In genomic region chr5:10259916-10260315, GRCh38 we compare ENCODE assay signal across 23 cellular contexts. TPM values are rescaled to one million over a fixed set of nuclear protein-coding genes. Genes with fewer than 3 reads are reported as not detected.
DNase-seq lines count a peak whose midpoint lies in the region; ATAC-seq, FAIRE-seq and TF ChIP-seq lines count a peak whose summit lies in the region.
"Had no signal": no experiment of that assay in that cellular context is flagged by ENCODE, and none has a peak within 500 bp of the region (broad histone marks: within the 10 kb centered on the region; RNA-seq: fewer than 3 reads in every experiment).

No MANE protein-coding gene starts in this region.

- in situ Hi-C loops in HepG2 (cut with HindIII; ENCODE audit: extremely low pct_ligation_motif_present, low pct_unique_long_range_greater_than_20kb) = no loop called here

- ATAC-seq in natural killer cell = no peak
- ATAC-seq in natural killer cell treated with Interleukin-12 subunit alpha and Interleukin-12 subunit beta and Interleukin-15 and Interleukin-18, amount 100 ng/mL, for 72 hours = no peak
- ATAC-seq in RWPE2 (ENCODE audit: low read depth) = 0 out of 3 replicates have a peak, but pooled peaks have one; percentile 13
- ATAC-seq in HG03045 (IDR thresholded peaks at IDR 0.05; ENCODE audit: unreplicated experiment) = no peak
- ATAC-seq in HepG2 = no peak
- ATAC-seq: left colon had no signal

- WGBS in HepG2 (ENCODE audit: low lambda C conversion rate) = 95% methylated on average over 5 of the region's 5 CpGs

- TF ChIP-seq EP300 in HepG2 (IDR thresholded peaks at IDR 0.05; ENCODE audit: low read depth in 2 of 2, low read length in 2 of 2) (no peak), HepG2 (CRISPR knock-in tag; IDR thresholded peaks at IDR 0.05; ENCODE audit: borderline replicate concordance) (no peak)

- H4K20me1 ChIP-seq in HepG2 (ENCODE audit: insufficient read depth, low read length) = peaks cover 13% of the 10 kb centered on the region; the same call in 1 of the 2 replicates

- H3K9me3 Mint-ChIP-seq in natural killer cell (no peaks in the 10 kb centered on the region), glutamatergic neuron (ENCODE audit: unreplicated experiment) (peaks cover 2% of the 10 kb centered on the region)
- H3K9me3 Mint-ChIP-seq in natural killer cell treated with Interleukin-12 subunit alpha and Interleukin-12 subunit beta and Interleukin-15 and Interleukin-18, amount 100 ng/mL, for 72 hours = no peaks in the 10 kb centered on the region

- no TSS peak for BruUV-seq in HepG2 (replicated peaks; lab: Mats Ljungman, UMichigan)

- no peaks in the 10 kb centered on the region for H3K9me3 ChIP-seq in RWPE2 (ENCODE audit: severe bottlenecking)
- H3K9me3 ChIP-seq in HepG2 (ENCODE audit: low read length) = no peaks in the 10 kb centered on the region
- H3K9me3 ChIP-seq: vagina had no signal

- intact Hi-C loops in natural killer cell (cut with micrococcal nuclease) = loop anchor here (10.0 kb wide), 1 partner anchor 505 kb away; the partner anchor contains the start of gene DAP
- intact Hi-C loops in HepG2 (cut with micrococcal nuclease; ENCODE audit: unreplicated experiment) = no loop called here

- CTCF ChIA-PET in HepG2 (lab: Yijun Ruan, JAX; ENCODE audit: low intra/inter-chr PET ratio, low total read pairs) = no interaction called here

- no peak for TF ChIP-seq POLR2A in HepG2 (IDR thresholded peaks at IDR 0.05; ENCODE audit: insufficient read depth in 1 of 2, low read depth in 2 of 2, low read length in 2 of 2)

- TF ChIP-seq CTCF in natural killer cell (IDR thresholded peaks at IDR 0.05) (no peak), RWPE2 (IDR thresholded peaks at IDR 0.05; ENCODE audit: poor library complexity, severe bottlenecking) (no peak), glutamatergic neuron (IDR thresholded peaks at IDR 0.05; ENCODE audit: partially characterized antibody, unreplicated experiment) (no peak), HepG2 (CRISPR knock-in tag; IDR thresholded peaks at IDR 0.05) (no peak)

- H3K4me2 ChIP-seq in HepG2 (ENCODE audit: low read depth, low read length) = no peak overlapping the region

- no peak for FAIRE-seq in HepG2 (lab: Jason Lieb, UNC)

- TF ChIP-seq RAD21 in HepG2 (CRISPR knock-in tag; IDR thresholded peaks at IDR 0.05) = no peak

- no peaks in the 10 kb centered on the region for H3K27me3 ChIP-seq in RWPE2 (ENCODE audit: insufficient read depth, poor library complexity, severe bottlenecking)
- H3K27me3 ChIP-seq in HepG2 (ENCODE audit: control insufficient read depth in 1 of 2, insufficient read depth in 2 of 2, low read length in 2 of 2) = no peaks in the 10 kb centered on the region
- H3K27me3 ChIP-seq: vagina had no signal

- H3K9ac ChIP-seq in HepG2 (ENCODE audit: insufficient read depth, low read depth, low read length) = no peak overlapping the region

- peaks cover 11 to 18% of the 10 kb centered on the region in 2 donors for H3K4me1 Mint-ChIP-seq in natural killer cell
- peaks cover 16 to 23% of the 10 kb centered on the region in 2 donors for H3K4me1 Mint-ChIP-seq in natural killer cell treated with Interleukin-12 subunit alpha and Interleukin-12 subunit beta and Interleukin-15 and Interleukin-18, amount 100 ng/mL, for 72 hours (ENCODE audit: low read depth in 2 of 2)
- peaks cover 22% of the 10 kb centered on the region for H3K4me1 Mint-ChIP-seq in glutamatergic neuron (ENCODE audit: low read depth, unreplicated experiment)

- H3K36me3 Mint-ChIP-seq in natural killer cell (peaks cover 39% of the 10 kb centered on the region), glutamatergic neuron (ENCODE audit: unreplicated experiment) (peaks cover 4% of the 10 kb centered on the region)
- peaks cover 64% of the 10 kb centered on the region for H3K36me3 Mint-ChIP-seq in natural killer cell treated with Interleukin-12 subunit alpha and Interleukin-12 subunit beta and Interleukin-15 and Interleukin-18, amount 100 ng/mL, for 72 hours

- no peaks in the 10 kb centered on the region for H3K27me3 Mint-ChIP-seq in natural killer cell (ENCODE audit: low read depth in 2 of 2)
- H3K27me3 Mint-ChIP-seq in natural killer cell treated with Interleukin-12 subunit alpha and Interleukin-12 subunit beta and Interleukin-15 and Interleukin-18, amount 100 ng/mL, for 72 hours = no peaks in the 10 kb centered on the region
- no peaks in the 10 kb centered on the region for H3K27me3 Mint-ChIP-seq in glutamatergic neuron (ENCODE audit: unreplicated experiment)

- H3K4me3 ChIP-seq in RWPE2 (ENCODE audit: severe bottlenecking) (no peak overlapping the region), HepG2 (replicated peaks in 1 of 3; ENCODE audit: insufficient read depth in 1 of 3, low read depth in 2 of 3, low read length in 3 of 3) (no peak overlapping the region)
- H3K4me3 ChIP-seq: skin epidermis, vagina had no signal

- H3K36me3 ChIP-seq in RWPE2 (ENCODE audit: low read depth) (peaks cover 100% of the 10 kb centered on the region), HepG2 (replicated peaks in 1 of 2; ENCODE audit: control insufficient read depth in 1 of 2, insufficient read depth in 2 of 2, low read length in 2 of 2) (peaks cover 49 to 98% of the 10 kb centered on the region in 2 experiments)

- H3K4me1 ChIP-seq in RWPE2 (ENCODE audit: insufficient read depth, poor library complexity, severe bottlenecking) = no peaks in the 10 kb centered on the region
- H3K4me1 ChIP-seq in HepG2 (ENCODE audit: insufficient read depth, low read length) = peaks cover 54% of the 10 kb centered on the region
- H3K4me1 ChIP-seq: vagina had no signal

- H3K79me2 ChIP-seq in HepG2 (ENCODE audit: insufficient read depth, low read length) = peaks cover 18% of the 10 kb centered on the region

- POLR2A ChIA-PET in HepG2 (lab: Yijun Ruan, JAX) = no interaction called here

- H3K27ac Mint-ChIP-seq in natural killer cell = peak overlapping the region; percentile 19 to 78
- peak overlapping the region in 1 of 2 donors; percentile 52 for H3K27ac Mint-ChIP-seq in natural killer cell treated with Interleukin-12 subunit alpha and Interleukin-12 subunit beta and Interleukin-15 and Interleukin-18, amount 100 ng/mL, for 72 hours
- H3K27ac Mint-ChIP-seq in glutamatergic neuron (ENCODE audit: unreplicated experiment) = peak overlapping the region; percentile 56

- no peak overlapping the region for H3K4me3 Mint-ChIP-seq in natural killer cell
- H3K4me3 Mint-ChIP-seq in natural killer cell treated with Interleukin-12 subunit alpha and Interleukin-12 subunit beta and Interleukin-15 and Interleukin-18, amount 100 ng/mL, for 72 hours = no peak overlapping the region
- H3K4me3 Mint-ChIP-seq in glutamatergic neuron (ENCODE audit: unreplicated experiment) = no peak overlapping the region

- DNase-seq in natural killer cell (no peak), RWPE2 (ENCODE audit: low spot score) (no peak), glutamatergic neuron (no peak), HepG2 (ENCODE audit: low spot score) (no peak), caudate nucleus (lab: John Stamatoyannopoulos, UW) (no peak)
- DNase-seq in natural killer cell treated with Interleukin-12 subunit alpha and Interleukin-12 subunit beta and Interleukin-15 and Interleukin-18, amount 100 ng/mL, for 72 hours (ENCODE audit: low spot score) = no peak
- DNase-seq: activated CD4-positive, CD25-positive, alpha-beta regulatory T cell; C1 segment of cervical spinal cord; effector CD4-positive, alpha-beta T cell; EL; erythroblast; foreskin fibroblast; HCEC 1CT; KBM-7; left colon; MM.1S; NCI-H1436 treated with DMSO at 0.1 percent for 48 hours; SIG-M5; stimulated activated CD4-positive, alpha-beta T cell treated with anti-CD3 and anti-CD28 coated beads, Interleukin-1b, Interleukin-23, amount 100 ng/mL, for 48 hours; SW 1271 had no signal

- no peak overlapping the region for H3K27ac ChIP-seq in RWPE2 (ENCODE audit: poor library complexity, severe bottlenecking)
- no peak overlapping the region for H3K27ac ChIP-seq in HepG2 (ENCODE audit: extremely low read length, insufficient read depth, low read length)
- H3K27ac ChIP-seq in caudate nucleus (ENCODE audit: low read depth, low read length) = no peak overlapping the region
- H3K27ac ChIP-seq: skin epidermis, vagina had no signal

- H2AFZ ChIP-seq in HepG2 (ENCODE audit: low read length) = no peak overlapping the region

RNA-seq across cellular contexts. Expression of gene CCT5, which starts 9.8 kb away (rescaled TPM):
- 10 to 100 TPM; 62.2 to 88.0 (median 73.5) TPM for total RNA-seq in natural killer cell
- 100 to 1,000 TPM; 311 to 417 TPM for total RNA-seq in natural killer cell treated with Interleukin-12 subunit alpha and Interleukin-12 subunit beta and Interleukin-15 and Interleukin-18, amount 100 ng/mL, for 72 hours
- 284 TPM for total RNA-seq in glutamatergic neuron (ENCODE audit: unreplicated experiment)
- 708 and 1,053 TPM in 2 replicates for total RNA-seq in HepG2 (2016; rRNA removed; fragmentation: Illumina TruSeq; extraction: Trizol)
- 114 and 133 TPM in 2 replicates for total RNA-seq in HepG2 (2016; cell fraction: cytosol; rRNA removed; fragmentation: Illumina TruSeq; extraction: Trizol; ENCODE audit: low read depth)
- total RNA-seq in HepG2 (2016; cell fraction: insoluble cytoplasmic fraction; rRNA removed; fragmentation: Illumina TruSeq; extraction: Trizol) = 720 and 1,097 TPM in 2 replicates
- 191 and 222 TPM in 2 replicates for total RNA-seq in HepG2 (2016; cell fraction: membrane; rRNA removed; fragmentation: Illumina TruSeq; extraction: Trizol)
- total RNA-seq in HepG2 (2016; cell fraction: nucleus; rRNA removed; fragmentation: Illumina TruSeq; extraction: Trizol) = 268 and 275 TPM in 2 replicates
- polyA plus RNA-seq in HepG2 (2011; rRNA removed) = 294 and 319 TPM in 2 replicates
- polyA plus RNA-seq in HepG2 (2011; cell fraction: cytosol; rRNA removed) = 302 and 393 TPM in 2 replicates
- polyA plus RNA-seq in HepG2 (2011; cell fraction: nucleus; rRNA removed) = 114 and 130 TPM in 2 replicates
- 339 and 386 TPM in 2 replicates for polyA plus RNA-seq in HepG2 (2012)
- polyA plus RNA-seq in HepG2 (2016; cell fraction: cytosol; fragmentation: Illumina TruSeq; extraction: Trizol; ENCODE audit: low read depth) = 82.0 and 88.3 TPM in 2 replicates
- polyA plus RNA-seq in HepG2 (2016; cell fraction: insoluble cytoplasmic fraction; fragmentation: Illumina TruSeq; extraction: Trizol; ENCODE audit: low read depth) = 785 and 829 TPM in 2 replicates
- 96.5 and 109 TPM in 2 replicates for polyA plus RNA-seq in HepG2 (2016; cell fraction: membrane; fragmentation: Illumina TruSeq; extraction: Trizol; ENCODE audit: low read depth)
- 284 and 310 TPM in 2 replicates for polyA plus RNA-seq in HepG2 (2016; cell fraction: nucleus; fragmentation: Illumina TruSeq; extraction: Trizol; ENCODE audit: insufficient read depth, low read depth)
- 354 and 1,739 TPM in 2 replicates for polyA minus RNA-seq in HepG2 (2011; rRNA and poly(A)+ RNA removed; ENCODE audit: low replicate concordance)
- polyA minus RNA-seq in HepG2 (2011; cell fraction: cytosol; rRNA and poly(A)+ RNA removed) = 264 and 280 TPM in 2 replicates
- 179 and 238 TPM in 2 replicates for polyA minus RNA-seq in HepG2 (2011; cell fraction: nucleus; rRNA and poly(A)+ RNA removed)

RNA-seq across cellular contexts. Expression of gene ATPSCKMT, which starts 10.2 kb away (rescaled TPM):
- total RNA-seq in natural killer cell (10 to 100 TPM; 11.8 to 15.1 (median 13.0) TPM), glutamatergic neuron (ENCODE audit: unreplicated experiment) (17.8 TPM), HepG2 (2016; rRNA removed; fragmentation: Illumina TruSeq; extraction: Trizol) (12.1 and 15.0 TPM in 2 replicates)
- 10 to 100 TPM; 20.5 to 40.9 TPM for total RNA-seq in natural killer cell treated with Interleukin-12 subunit alpha and Interleukin-12 subunit beta and Interleukin-15 and Interleukin-18, amount 100 ng/mL, for 72 hours
- total RNA-seq in HepG2 (2016; cell fraction: cytosol; rRNA removed; fragmentation: Illumina TruSeq; extraction: Trizol; ENCODE audit: low read depth) = 4.0 and 4.9 TPM in 2 replicates
- total RNA-seq in HepG2 (2016; cell fraction: insoluble cytoplasmic fraction; rRNA removed; fragmentation: Illumina TruSeq; extraction: Trizol) = 13.6 and 19.6 TPM in 2 replicates
- total RNA-seq in HepG2 (2016; cell fraction: membrane; rRNA removed; fragmentation: Illumina TruSeq; extraction: Trizol) = 4.1 and 5.4 TPM in 2 replicates
- 16.6 and 21.5 TPM in 2 replicates for total RNA-seq in HepG2 (2016; cell fraction: nucleus; rRNA removed; fragmentation: Illumina TruSeq; extraction: Trizol)
- 3.7 and 5.7 TPM in 2 replicates for polyA plus RNA-seq in HepG2 (2011; rRNA removed)
- 5.1 and 9.0 TPM in 2 replicates for polyA plus RNA-seq in HepG2 (2011; cell fraction: cytosol; rRNA removed)
- 3.9 and 7.9 TPM in 2 replicates for polyA plus RNA-seq in HepG2 (2011; cell fraction: nucleus; rRNA removed)
- polyA plus RNA-seq in HepG2 (2012) = 4.2 and 4.3 TPM in 2 replicates
- polyA plus RNA-seq in HepG2 (2016; cell fraction: cytosol; fragmentation: Illumina TruSeq; extraction: Trizol; ENCODE audit: low read depth) = 1.1 and 1.9 TPM in 2 replicates
- 10.6 and 12.7 TPM in 2 replicates for polyA plus RNA-seq in HepG2 (2016; cell fraction: insoluble cytoplasmic fraction; fragmentation: Illumina TruSeq; extraction: Trizol; ENCODE audit: low read depth)
- 2.4 and 2.7 TPM in 2 replicates for polyA plus RNA-seq in HepG2 (2016; cell fraction: membrane; fragmentation: Illumina TruSeq; extraction: Trizol; ENCODE audit: low read depth)
- polyA plus RNA-seq in HepG2 (2016; cell fraction: nucleus; fragmentation: Illumina TruSeq; extraction: Trizol; ENCODE audit: insufficient read depth, low read depth) = 16.2 and 20.4 TPM in 2 replicates
- polyA minus RNA-seq in HepG2 (2011; rRNA and poly(A)+ RNA removed; ENCODE audit: low replicate concordance) = 5.1 and 23.0 TPM in 2 replicates
- 2.2 and 4.3 TPM in 2 replicates for polyA minus RNA-seq in HepG2 (2011; cell fraction: cytosol; rRNA and poly(A)+ RNA removed)
- 17.3 and 18.8 TPM in 2 replicates for polyA minus RNA-seq in HepG2 (2011; cell fraction: nucleus; rRNA and poly(A)+ RNA removed)

RNA-seq across cellular contexts. Expression of gene CMBL, which starts 47.8 kb away (rescaled TPM):
- total RNA-seq in natural killer cell = 1 to 10 TPM in 1 of 3 donors, under 1 TPM in 1, not detected in 1; 0.45 to 1.0 TPM
- total RNA-seq in natural killer cell treated with Interleukin-12 subunit alpha and Interleukin-12 subunit beta and Interleukin-15 and Interleukin-18, amount 100 ng/mL, for 72 hours = under 1 TPM in 1 of 2 donors, not detected in 1; 0.36 TPM
- 2.2 TPM for total RNA-seq in glutamatergic neuron (ENCODE audit: unreplicated experiment)
- total RNA-seq in HepG2 (2016; rRNA removed; fragmentation: Illumina TruSeq; extraction: Trizol) = 11.5 and 19.6 TPM in 2 replicates
- total RNA-seq in HepG2 (2016; cell fraction: cytosol; rRNA removed; fragmentation: Illumina TruSeq; extraction: Trizol; ENCODE audit: low read depth) = 5.2 TPM in 2 replicates
- total RNA-seq in HepG2 (2016; cell fraction: insoluble cytoplasmic fraction; rRNA removed; fragmentation: Illumina TruSeq; extraction: Trizol) = 10.8 and 20.2 TPM in 2 replicates
- total RNA-seq in HepG2 (2016; cell fraction: membrane; rRNA removed; fragmentation: Illumina TruSeq; extraction: Trizol) = 16.6 and 16.8 TPM in 2 replicates
- total RNA-seq in HepG2 (2016; cell fraction: nucleus; rRNA removed; fragmentation: Illumina TruSeq; extraction: Trizol) = 6.0 and 7.0 TPM in 2 replicates
- polyA plus RNA-seq in HepG2 (2011; rRNA removed) = 12.7 and 17.0 TPM in 2 replicates
- 17.0 and 27.6 TPM in 2 replicates for polyA plus RNA-seq in HepG2 (2011; cell fraction: cytosol; rRNA removed)
- polyA plus RNA-seq in HepG2 (2011; cell fraction: nucleus; rRNA removed) = 4.1 and 7.8 TPM in 2 replicates
- 16.9 and 18.5 TPM in 2 replicates for polyA plus RNA-seq in HepG2 (2012)
- polyA plus RNA-seq in HepG2 (2016; cell fraction: cytosol; fragmentation: Illumina TruSeq; extraction: Trizol; ENCODE audit: low read depth) = 9.6 and 10.7 TPM in 2 replicates
- 42.7 and 43.4 TPM in 2 replicates for polyA plus RNA-seq in HepG2 (2016; cell fraction: insoluble cytoplasmic fraction; fragmentation: Illumina TruSeq; extraction: Trizol; ENCODE audit: low read depth)
- polyA plus RNA-seq in HepG2 (2016; cell fraction: membrane; fragmentation: Illumina TruSeq; extraction: Trizol; ENCODE audit: low read depth) = 22.0 and 22.7 TPM in 2 replicates
- 16.1 and 16.6 TPM in 2 replicates for polyA plus RNA-seq in HepG2 (2016; cell fraction: nucleus; fragmentation: Illumina TruSeq; extraction: Trizol; ENCODE audit: insufficient read depth, low read depth)
- polyA minus RNA-seq in HepG2 (2011; rRNA and poly(A)+ RNA removed; ENCODE audit: low replicate concordance) = 30.1 and 125 TPM in 2 replicates
- 17.9 and 19.5 TPM in 2 replicates for polyA minus RNA-seq in HepG2 (2011; cell fraction: cytosol; rRNA and poly(A)+ RNA removed)
- polyA minus RNA-seq in HepG2 (2011; cell fraction: nucleus; rRNA and poly(A)+ RNA removed) = 4.9 and 8.1 TPM in 2 replicates
